14 cellular contexts compared by ENCODE assay signal in genomic region chr18:46419391-46420141, GRCh38.
DNase-seq lines count a peak whose midpoint lies in the region; ATAC-seq and TF ChIP-seq lines count a peak whose summit lies in the region.
"Had no signal": no experiment of that assay in that cellular context is flagged by ENCODE, and none has a peak within 500 bp of the region (broad histone marks: within the 10 kb centered on the region; RNA-seq: fewer than 3 reads in every experiment).

No MANE protein-coding gene starts in this region.

- H3K36me3 ChIP-seq in BLaER1 (peaks cover 21% of the 10 kb centered on the region), HUES48 (ENCODE audit: control insufficient read depth, insufficient read depth, low read length) (no peaks in the 10 kb centered on the region), gastroesophageal sphincter (no peaks in the 10 kb centered on the region), vagina (no peaks in the 10 kb centered on the region)
- H3K36me3 ChIP-seq: suprapubic skin had no signal

- ATAC-seq in gastroesophageal sphincter (no peak), HG03135 (IDR thresholded peaks at IDR 0.05; ENCODE audit: unreplicated experiment) (no peak)
- ATAC-seq: left colon had no signal

- no peak for TF ChIP-seq POLR2A in gastroesophageal sphincter (IDR thresholded peaks at IDR 0.05)
- TF ChIP-seq POLR2A in vagina (IDR thresholded peaks at IDR 0.05): no peak

- peak overlapping the region; percentile 68 for H3K4me2 ChIP-seq in BLaER1

- H4K20me1 ChIP-seq in BLaER1: peaks cover 75% of the 10 kb centered on the region

- no peak overlapping the region; the same call in 1 of the 2 replicates for H3K9ac ChIP-seq in BLaER1
- H3K9ac ChIP-seq in HUES48 (ENCODE audit: low read depth, low read length): no peak overlapping the region

- WGBS in gastroesophageal sphincter (ENCODE audit: low coverage in 1 of 2), 2 donors: 68% methylated on average over 9 of the region's 12 CpGs; no CpG with 5 or more reads in 1 of the 2 donors

- H3K4me1 ChIP-seq in BLaER1: peaks cover 50% of the 10 kb centered on the region
- H3K4me1 ChIP-seq in HUES48 (ENCODE audit: control insufficient read depth, insufficient read depth, low read length): peaks cover 25% of the 10 kb centered on the region
- peaks cover 0 to 46% (median 0%) of the 10 kb centered on the region in 3 donors for H3K4me1 ChIP-seq in gastroesophageal sphincter
- no peaks in the 10 kb centered on the region for H3K4me1 ChIP-seq in vagina

- no peaks in the 10 kb centered on the region for H3K9me3 Mint-ChIP-seq in nephron progenitor cell
- H3K9me3 Mint-ChIP-seq: activated naive CD4-positive, alpha-beta T cell treated with anti-CD3 and anti-CD28 coated beads, Interleukin-2, amount 50 U/mL, for 24 hours had no signal

- no peak for TF ChIP-seq EP300 in gastroesophageal sphincter (IDR thresholded peaks at IDR 0.05)

- intact Hi-C loops in vagina (cut with DNase I): no loop called here

- H3K4me3 ChIP-seq in BLaER1 (no peak overlapping the region), HUES48 (ENCODE audit: low read depth, low read length) (no peak overlapping the region), gastroesophageal sphincter (no peak overlapping the region), vagina (no peak overlapping the region)
- H3K4me3 ChIP-seq: suprapubic skin had no signal

- DNase-seq in nephron progenitor cell (no peak), vagina (ENCODE audit: extremely low spot score in 2 of 2) (no peak), GM13977 (ENCODE audit: low spot score) (no peak)
- DNase-seq in activated CD8-positive, alpha-beta memory T cell treated with anti-CD3 and anti-CD28 coated beads, Interleukin-2, amount 50 U/mL, for 48 hours: no peak
- DNase-seq: central memory CD4-positive, alpha-beta T cell; left colon; MV-4-11; small intestine had no signal

- no peak for TF ChIP-seq CTCF in gastroesophageal sphincter (IDR thresholded peaks at IDR 0.05)
- no peak for TF ChIP-seq CTCF in nephron progenitor cell (IDR thresholded peaks at IDR 0.05)
- TF ChIP-seq CTCF in vagina (IDR thresholded peaks at IDR 0.05): no peak
- TF ChIP-seq CTCF in GM13977 (IDR thresholded peaks at IDR 0.05; ENCODE audit: extremely low read depth, insufficient read depth, missing control alignments): no peak

- H3K36me3 Mint-ChIP-seq in nephron progenitor cell (ENCODE audit: low read depth): peaks cover 32% of the 10 kb centered on the region
- H3K36me3 Mint-ChIP-seq: activated naive CD4-positive, alpha-beta T cell treated with anti-CD3 and anti-CD28 coated beads, Interleukin-2, amount 50 U/mL, for 24 hours had no signal

- H3K27ac Mint-ChIP-seq in nephron progenitor cell: peak overlapping the region; percentile 90
- H3K27ac Mint-ChIP-seq: activated naive CD4-positive, alpha-beta T cell treated with anti-CD3 and anti-CD28 coated beads, Interleukin-2, amount 50 U/mL, for 24 hours had no signal

- H3K4me3 Mint-ChIP-seq in nephron progenitor cell: peak overlapping the region; percentile 18
- H3K4me3 Mint-ChIP-seq: activated naive CD4-positive, alpha-beta T cell treated with anti-CD3 and anti-CD28 coated beads, Interleukin-2, amount 50 U/mL, for 24 hours had no signal

- no peaks in the 10 kb centered on the region for H3K27me3 ChIP-seq in BLaER1
- no peaks in the 10 kb centered on the region for H3K27me3 ChIP-seq in HUES48 (ENCODE audit: control insufficient read depth, insufficient read depth, low read length)
- H3K27me3 ChIP-seq in gastroesophageal sphincter: no peaks in the 10 kb centered on the region
- no peaks in the 10 kb centered on the region for H3K27me3 ChIP-seq in vagina
- H3K27me3 ChIP-seq: suprapubic skin had no signal

- peaks cover 73% of the 10 kb centered on the region for H3K4me1 Mint-ChIP-seq in nephron progenitor cell

- in situ Hi-C loops in GM13977 (cut with MboI; ENCODE audit: low pct_unique_long_range_greater_than_20kb, low sequenced_read_pairs, unreplicated experiment): no loop called here

- H3K9me3 ChIP-seq in BLaER1: no peaks in the 10 kb centered on the region
- no peaks in the 10 kb centered on the region for H3K9me3 ChIP-seq in HUES48 (ENCODE audit: control insufficient read depth, insufficient read depth, low read length)
- no peaks in the 10 kb centered on the region for H3K9me3 ChIP-seq in gastroesophageal sphincter
- no peaks in the 10 kb centered on the region for H3K9me3 ChIP-seq in vagina
- H3K9me3 ChIP-seq: suprapubic skin had no signal

- H3K27ac ChIP-seq in BLaER1 (no peak overlapping the region), HUES48 (ENCODE audit: low read depth, low read length) (peak overlapping the region; percentile 25), gastroesophageal sphincter (peak overlapping the region; percentile 2 to 71 (median 68)), vagina (no peak overlapping the region)
- H3K27ac ChIP-seq: suprapubic skin had no signal

- no peaks in the 10 kb centered on the region for H3K27me3 Mint-ChIP-seq in nephron progenitor cell (ENCODE audit: low read depth, poor library complexity)
- H3K27me3 Mint-ChIP-seq: activated naive CD4-positive, alpha-beta T cell treated with anti-CD3 and anti-CD28 coated beads, Interleukin-2, amount 50 U/mL, for 24 hours had no signal

Comparison
In these comparisons a context has a peak if more than half of its experiments do, and no peak if none do; other contexts are left out.
1. H3K27ac ChIP-seq: peak in HUES48 (single experiment) and gastroesophageal sphincter (4 of 4); none in BLaER1 (single experiment) and vagina (single experiment).